ENCODE assay signal across 11 cellular contexts in the genomic region with DNA sequence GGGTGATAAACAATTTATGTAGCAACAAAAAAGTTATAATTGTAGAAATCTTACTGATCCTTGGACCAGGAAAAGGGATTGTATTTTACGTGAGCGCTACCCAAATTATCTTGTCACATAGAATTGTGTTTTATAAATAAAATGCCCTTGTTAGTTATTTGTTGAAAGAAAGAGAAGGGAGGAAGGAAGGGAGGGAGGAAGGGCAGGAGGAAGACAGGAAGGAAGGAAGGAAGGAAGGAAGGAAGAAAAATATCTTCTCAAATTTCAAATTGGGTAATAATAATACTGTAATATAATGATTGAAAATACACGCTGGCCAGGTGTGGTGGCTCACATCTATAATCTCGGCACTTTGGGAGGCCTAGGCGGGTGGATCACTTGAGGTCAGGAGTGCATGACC.
"Had no signal": no experiment of that assay in that cellular context is flagged by ENCODE, and none has a peak within 500 bp of the region (broad histone marks: within the 10 kb centered on the region; RNA-seq: fewer than 3 reads in every experiment).

No MANE protein-coding gene starts in this region.

- H3K4me3 ChIP-seq: GM23248, GM23338, HAP-1 had no signal

- H3K36me3 ChIP-seq: HAP-1 had no signal

- ATAC-seq: GM23338, HCT116 had no signal

- H3K9ac ChIP-seq: GM23248 had no signal

- H3K9me3 ChIP-seq: HAP-1 had no signal

- H3K4me2 ChIP-seq: GM23338 had no signal

- H3K4me1 ChIP-seq: HAP-1 had no signal

- H3K27ac ChIP-seq: GM23248 had no signal

- FAIRE-seq: H1, H54 had no signal

- DNase-seq: GM23248, GOT3, H7, H9, HCEC 1CT, HFFc6 had no signal

- H2AFZ ChIP-seq: GM23248, GM23338 had no signal
